ENCODE assay signal across 13 cellular contexts in genomic region chr12:110564471-110564991, GRCh38. TPM values are rescaled to one million over a fixed set of nuclear protein-coding genes. Genes with fewer than 3 reads are reported as not detected.
DNase-seq lines count a peak whose midpoint lies in the region; ATAC-seq and TF ChIP-seq lines count a peak whose summit lies in the region.
"Had no signal": no experiment of that assay in that cellular context is flagged by ENCODE, and none has a peak within 500 bp of the region (broad histone marks: within the 10 kb centered on the region; RNA-seq: fewer than 3 reads in every experiment).

No MANE protein-coding gene starts in this region.

- DNase-seq in activated T-cell treated with anti-CD3 and anti-CD28 coated beads, Interleukin-2, amount 50 U/mL, for 72 hours, result no peak
- DNase-seq in activated T-cell treated with anti-CD3 and anti-CD28 coated beads, Interleukin-2, amount 50 U/mL, for 48 hours, result no peak
- DNase-seq in colonic mucosa (no peak), mucosa of descending colon (no peak), transverse colon (no peak)
- DNase-seq: activated CD4-positive, CD25-positive, alpha-beta regulatory T cell treated with anti-CD3 and anti-CD28 coated beads, Interleukin-2, amount 50 U/mL, for 72 hours; activated naive CD4-positive, alpha-beta T cell treated with anti-CD3 and anti-CD28 coated beads, Interleukin-2, amount 50 U/mL, for 16 hours; NCI-H1105; NCI-H524; upper lobe of right lung had no signal

- 48 to 69% methylated on average over 8 of the region's 8 CpGs for WGBS in transverse colon (ENCODE audit: low coverage in 1 of 2), 2 donors

- H3K27ac ChIP-seq in colonic mucosa, result peak overlapping the region; percentile 5
- peak overlapping the region; percentile 54 to 59 (median 56) for H3K27ac ChIP-seq in transverse colon
- H3K27ac ChIP-seq: upper lobe of right lung had no signal

- no peak for TF ChIP-seq EP300 in transverse colon (IDR thresholded peaks at IDR 0.05; ENCODE audit: low read depth)

- H3K9ac ChIP-seq in colonic mucosa (ENCODE audit: low read depth in 2 of 2, low read length in 2 of 2), result no peak overlapping the region

- ATAC-seq in activated T-cell treated with anti-CD3 and anti-CD28 coated beads, Interleukin-2, amount 50 U/mL, for 72 hours (replicated peaks in 1 of 2), result no peak
- ATAC-seq in mucosa of descending colon, result peak; percentile 62
- no peak for ATAC-seq in GM18873 (IDR thresholded peaks at IDR 0.05; ENCODE audit: low FRiP score, unreplicated experiment)
- ATAC-seq in GM21528 (IDR thresholded peaks at IDR 0.05; ENCODE audit: low FRiP score, unreplicated experiment), result no peak
- no peak for ATAC-seq in GM18511 (IDR thresholded peaks at IDR 0.05; ENCODE audit: unreplicated experiment)

- H3K9me3 ChIP-seq in colonic mucosa, result no peaks in the 10 kb centered on the region
- H3K9me3 ChIP-seq in mucosa of descending colon, result no peaks in the 10 kb centered on the region
- peaks cover 3 to 5% of the 10 kb centered on the region in 2 donors for H3K9me3 ChIP-seq in transverse colon

- H3K36me3 ChIP-seq in colonic mucosa (no peaks in the 10 kb centered on the region), mucosa of descending colon (ENCODE audit: low read depth) (no peaks in the 10 kb centered on the region), transverse colon (no peaks in the 10 kb centered on the region)
- H3K36me3 ChIP-seq: upper lobe of right lung had no signal

- in situ Hi-C loops in transverse colon (cut with MboI; ENCODE audit: low pct_ligation_motif_present in 1 of 4, low pct_unique_long_range_greater_than_20kb in 1 of 4, low sequenced_read_pairs in 3 of 4), result no loop called here

- intact Hi-C loops in colonic mucosa (cut with DNase I), result no loop called here
- intact Hi-C loops in mucosa of descending colon (cut with DNase I, micrococcal nuclease), result no loop called here
- intact Hi-C loops in transverse colon (cut with DNase I; ENCODE audit: low total_unique reads), result no loop called here

- H3K27me3 Mint-ChIP-seq in activated T-cell treated with anti-CD3 and anti-CD28 coated beads, Interleukin-2, amount 50 U/mL, for 72 hours (ENCODE audit: low read depth), result no peaks in the 10 kb centered on the region

- H3K9me3 Mint-ChIP-seq in activated T-cell treated with anti-CD3 and anti-CD28 coated beads, Interleukin-2, amount 50 U/mL, for 72 hours, result no peaks in the 10 kb centered on the region

- H3K4me1 ChIP-seq in colonic mucosa, result peaks cover 3% of the 10 kb centered on the region
- peaks cover 27% of the 10 kb centered on the region for H3K4me1 ChIP-seq in mucosa of descending colon (ENCODE audit: low read depth)
- peaks cover 5 to 65% (median 37%) of the 10 kb centered on the region in 4 donors for H3K4me1 ChIP-seq in transverse colon

- H3K36me3 Mint-ChIP-seq in activated T-cell treated with anti-CD3 and anti-CD28 coated beads, Interleukin-2, amount 50 U/mL, for 72 hours (ENCODE audit: insufficient read depth in 2 of 2), result peaks cover 0 to 5% of the 10 kb centered on the region in 2 donors

- TF ChIP-seq CTCF in colonic mucosa (IDR thresholded peaks at IDR 0.05), result no peak
- TF ChIP-seq CTCF in mucosa of descending colon (IDR thresholded peaks at IDR 0.05), result no peak
- TF ChIP-seq CTCF in transverse colon (IDR thresholded peaks at IDR 0.05), result no peak

- TF ChIP-seq POLR2A in transverse colon (IDR thresholded peaks at IDR 0.05), result no peak

- H3K27me3 ChIP-seq in colonic mucosa, result no peaks in the 10 kb centered on the region
- H3K27me3 ChIP-seq in transverse colon, result no peaks in the 10 kb centered on the region
- H3K27me3 ChIP-seq: upper lobe of right lung had no signal

- H3K4me3 ChIP-seq in colonic mucosa (no peak overlapping the region), mucosa of descending colon (no peak overlapping the region), transverse colon (no peak overlapping the region)
- H3K4me3 ChIP-seq: upper lobe of right lung had no signal

- H3K4me3 Mint-ChIP-seq in activated T-cell treated with anti-CD3 and anti-CD28 coated beads, Interleukin-2, amount 50 U/mL, for 72 hours, result peak overlapping the region in 1 of 2 donors; percentile 42

- H3K27ac Mint-ChIP-seq in activated T-cell treated with anti-CD3 and anti-CD28 coated beads, Interleukin-2, amount 50 U/mL, for 72 hours, result peak overlapping the region; percentile 100

- H3K4me1 Mint-ChIP-seq in activated T-cell treated with anti-CD3 and anti-CD28 coated beads, Interleukin-2, amount 50 U/mL, for 72 hours (ENCODE audit: low read depth), result peaks cover 86% of the 10 kb centered on the region

RNA-seq across cellular contexts. Expression of gene PPTC7, which starts 18.6 kb away (rescaled TPM):
- 10 to 100 TPM; 42.6 to 42.9 TPM for total RNA-seq in activated T-cell treated with anti-CD3 and anti-CD28 coated beads, Interleukin-2, amount 50 U/mL, for 72 hours
- 10 to 100 TPM; 25.7 to 34.9 TPM for total RNA-seq in colonic mucosa
- total RNA-seq in mucosa of descending colon, result 10 to 100 TPM; 32.2 to 34.8 (median 32.8) TPM
- total RNA-seq in transverse colon, result 10 to 100 TPM; 25.3 to 36.4 (median 27.1) TPM

RNA-seq across cellular contexts. Expression of gene TCTN1, which starts 49.4 kb away (rescaled TPM):
- total RNA-seq in activated T-cell treated with anti-CD3 and anti-CD28 coated beads, Interleukin-2, amount 50 U/mL, for 72 hours, result 1 to 10 TPM; 9.7 to 10.0 TPM
- total RNA-seq in colonic mucosa (10 to 100 TPM in 1 of 2 donors, 1 to 10 TPM in 1; 9.2 to 10.2 TPM), mucosa of descending colon (10 to 100 TPM in 1 of 3 donors, 1 to 10 TPM in 2; 7.2 to 23.7 (median 8.2) TPM), transverse colon (10 to 100 TPM; 28.5 to 71.2 (median 35.1) TPM)
